ENCODE assay signal across 1 cellular context in the genomic region with DNA sequence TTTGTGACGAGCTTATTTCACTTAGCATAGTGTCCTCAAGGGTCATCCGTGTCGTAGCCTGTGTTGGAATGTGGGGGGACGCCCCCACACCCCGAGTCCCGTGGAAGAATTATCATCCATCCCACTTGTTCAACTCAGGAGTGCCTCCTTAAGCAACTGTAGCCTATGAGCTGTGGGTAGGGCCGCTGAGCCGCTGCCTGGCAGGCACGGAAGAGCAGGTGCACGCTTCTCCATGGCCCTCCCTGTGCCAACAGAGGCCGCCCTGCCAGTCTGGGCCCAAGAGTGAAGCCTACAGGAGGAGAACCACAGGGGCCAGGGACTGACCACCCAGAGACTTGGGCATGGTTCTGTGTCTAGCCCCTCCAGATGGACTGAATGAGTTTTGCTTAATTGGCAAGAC.
TF ChIP-seq lines count a peak whose summit lies in the region.

No MANE protein-coding gene starts in this region.

TF ChIP-seq in WTC11, 78 proteins besides CTCF, POLR2A, EP300 and RAD21 (continued from another document):
- no peak for TF ChIP-seq ZNF219 (CRISPR knock-in tag; IDR thresholded peaks at IDR 0.05; ENCODE audit: borderline replicate concordance)
